ENCODE assay signal across 7 cellular contexts in genomic region chr18:34866739-34867138, GRCh38.
DNase-seq lines count a peak whose midpoint lies in the region; ATAC-seq, FAIRE-seq and TF ChIP-seq lines count a peak whose summit lies in the region.

No MANE protein-coding gene starts in this region.

- no peak overlapping the region for H3K9ac ChIP-seq in IMR-90 (ENCODE audit: low read depth, low read length)

- no peaks in the 10 kb centered on the region for H3K27me3 ChIP-seq in IMR-90 (ENCODE audit: control insufficient read depth, insufficient read depth, low read length)
- H3K27me3 ChIP-seq in bronchial epithelial cell (ENCODE audit: control insufficient read depth, insufficient read depth, low read length) = no peaks in the 10 kb centered on the region

- no peak overlapping the region for H2BK20ac ChIP-seq in IMR-90 (ENCODE audit: low read depth, low read length)

- POLR2A ChIA-PET in IMR-90 (lab: Charles Lee; ENCODE audit: unreplicated experiment) = no interaction called here

- no peaks in the 10 kb centered on the region for H3K9me3 ChIP-seq in IMR-90 (ENCODE audit: control insufficient read depth, insufficient read depth, low read length)

- DNase-seq in EH (ENCODE audit: low read depth) (peak; percentile 11), IMR-90 (peak; percentile 30), bronchial epithelial cell (ENCODE audit: low read depth) (no peak), nephron progenitor cell (no peak), NCI-H2107 (lab: John Stamatoyannopoulos, UW) (no peak), NCI-H748 treated with DMSO at 0.1 percent for 48 hours (lab: John Stamatoyannopoulos, UW) (no peak)

- no CpG with 5 or more reads among the region's 4 CpGs for WGBS in IMR-90 (ENCODE audit: extremely low coverage in 2 of 2, insufficient read length in 1 of 2), 2 experiments

- no peaks in the 10 kb centered on the region for H3K79me1 ChIP-seq in IMR-90 (ENCODE audit: low read depth in 1 of 2, low read length in 2 of 2)

- TF ChIP-seq RAD21 in IMR-90 (IDR thresholded peaks at IDR 0.05; ENCODE audit: low read length) = peak; percentile 28; the same call in 1 of the 2 replicates

- TF ChIP-seq CTCF in IMR-90 (conservative IDR thresholded peaks at IDR 0.05; ENCODE audit: low read depth, low read length) = peak; percentile 57
- peak; percentile 34 for TF ChIP-seq CTCF in bronchial epithelial cell (IDR thresholded peaks at IDR 0.05; ENCODE audit: insufficient read depth, low read length, severe bottlenecking)
- TF ChIP-seq CTCF in nephron progenitor cell (IDR thresholded peaks at IDR 0.05) = peak; percentile 60

- H4K91ac ChIP-seq in IMR-90 (ENCODE audit: insufficient read depth, low read depth, low read length) = no peak overlapping the region

- intact Hi-C loops in IMR-90 (cut with micrococcal nuclease) = loop anchor here (1.0 to 2.0 kb wide), 2 partner anchors 112 to 278 kb away; no protein-coding TSS in a partner anchor

- no peak overlapping the region for H4K5ac ChIP-seq in IMR-90 (ENCODE audit: low read depth, low read length)

- ATAC-seq in IMR-90 (ENCODE audit: low read depth) (peak; percentile 35; the same call in 1 of the 2 replicates), HG03108 (IDR thresholded peaks at IDR 0.05; ENCODE audit: unreplicated experiment) (no peak)

- H2AK5ac ChIP-seq in IMR-90 (ENCODE audit: low read depth, low read length) = no peak overlapping the region

- no peak overlapping the region for H3K18ac ChIP-seq in IMR-90 (ENCODE audit: low read depth, low read length)

- H3K4me3 ChIP-seq in IMR-90 (ENCODE audit: insufficient read depth, low read depth, low read length) (no peak overlapping the region), bronchial epithelial cell (ENCODE audit: low read depth, low read length) (no peak overlapping the region)

- peaks cover 2% of the 10 kb centered on the region; the same call in 1 of the 2 replicates for H3K4me1 ChIP-seq in IMR-90 (ENCODE audit: control insufficient read depth, insufficient read depth, low read length)

- H4K20me1 ChIP-seq in IMR-90 (ENCODE audit: insufficient read depth, low read length) = no peaks in the 10 kb centered on the region

- peaks cover 38% of the 10 kb centered on the region for H3K4me1 Mint-ChIP-seq in nephron progenitor cell

- no peaks in the 10 kb centered on the region for H3K27me3 Mint-ChIP-seq in nephron progenitor cell (ENCODE audit: low read depth, poor library complexity)

- no peak for TF ChIP-seq POLR2A in IMR-90 (IDR thresholded peaks at IDR 0.05; ENCODE audit: low read depth, low read length)

- H3K9me3 Mint-ChIP-seq in nephron progenitor cell = no peaks in the 10 kb centered on the region

- H3K4ac ChIP-seq in IMR-90 (ENCODE audit: low read depth, low read length) = no peak overlapping the region

- H3K36me3 Mint-ChIP-seq in nephron progenitor cell (ENCODE audit: low read depth) = no peaks in the 10 kb centered on the region

- FAIRE-seq in bronchial epithelial cell (lab: Jason Lieb, UNC) = no peak

- H3K36me3 ChIP-seq in IMR-90 (ENCODE audit: control insufficient read depth, insufficient read depth, low read length) (no peaks in the 10 kb centered on the region), bronchial epithelial cell (ENCODE audit: control insufficient read depth, insufficient read depth, low read length) (no peaks in the 10 kb centered on the region)

- H2BK5ac ChIP-seq in IMR-90 (ENCODE audit: low read depth, low read length, poor library complexity, severe bottlenecking) = no peak overlapping the region

- H3K27ac Mint-ChIP-seq in nephron progenitor cell = no peak overlapping the region

- H3K14ac ChIP-seq in IMR-90 (replicated peaks; ENCODE audit: low read depth, low read length) = no peak overlapping the region

- dilution Hi-C loops in IMR-90 (cut with HindIII; ENCODE audit: low sequenced_read_pairs, unreplicated experiment) = no loop called here

- no peak overlapping the region for H3K4me2 ChIP-seq in IMR-90 (ENCODE audit: low read depth, low read length)

- H3K4me3 Mint-ChIP-seq in nephron progenitor cell = no peak overlapping the region

- H2AFZ ChIP-seq in IMR-90 (replicated peaks; ENCODE audit: low read length, poor library complexity) = no peak overlapping the region

- in situ Hi-C loops in IMR-90 (cut with MboI; ENCODE audit: low sequenced_read_pairs) = loop anchor here (10.0 kb wide), 1 partner anchor 278 kb away; no protein-coding TSS in a partner anchor

- CTCF ChIA-PET in IMR-90 (lab: Yijun Ruan, JAX) = interaction anchor here (0.6 to 2.7 kb wide), 11 partner anchors 9 to 277 kb away, joined by 3 to 11 read pairs (median 4); partner anchors contain the start of gene MAPRE2

- H2AK9ac ChIP-seq in IMR-90 (replicated peaks; ENCODE audit: low read depth, low read length, poor library complexity) = no peak overlapping the region

- H3K56ac ChIP-seq in IMR-90 (ENCODE audit: extremely low read depth, insufficient read depth, low read length) = no peak overlapping the region

- no TSS peak for BruUV-seq in IMR-90 (replicated peaks; lab: Mats Ljungman, UMichigan)

- no peak overlapping the region for H3K27ac ChIP-seq in IMR-90 (ENCODE audit: insufficient read depth, low read length)

- no peak overlapping the region for H2BK15ac ChIP-seq in IMR-90 (ENCODE audit: low read depth, low read length)

- no peak overlapping the region for H4K8ac ChIP-seq in IMR-90 (ENCODE audit: low read depth in 2 of 2, low read length in 2 of 2)

- H2BK120ac ChIP-seq in IMR-90 (ENCODE audit: low read depth, low read length) = no peak overlapping the region

- H3K23ac ChIP-seq in IMR-90 (ENCODE audit: low read depth, low read length) = no peak overlapping the region

- peaks cover 3% of the 10 kb centered on the region; the same call in 1 of the 2 replicates for H3K9me1 ChIP-seq in IMR-90 (ENCODE audit: insufficient read depth, low read length)

TF ChIP-seq in IMR-90, 13 proteins besides CTCF, POLR2A, EP300 and RAD21:
- TF ChIP-seq CHD1 (IDR thresholded peaks at IDR 0.05; ENCODE audit: low read depth, low read length) (no peak), USF2 (IDR thresholded peaks at IDR 0.05; ENCODE audit: low read depth, low read length) (no peak), MAZ (IDR thresholded peaks at IDR 0.05; ENCODE audit: borderline replicate concordance, low read depth, low read length) (no peak), SMC3 (IDR thresholded peaks at IDR 0.05; ENCODE audit: low read depth, low read length) (peak; percentile 60)

Comparison
In these comparisons a context has a peak if more than half of its experiments do, and no peak if none do; other contexts are left out.
1. DNase-seq: peak in EH (single experiment) and IMR-90 (single experiment); none in bronchial epithelial cell (single experiment), nephron progenitor cell (single experiment), NCI-H2107 (single experiment) and NCI-H748 treated with DMSO at 0.1 percent for 48 hours (single experiment).
2. Peak in every context shown above with its lines, with median percentiles within 50 percentile points of each other: CTCF ChIP-seq.